20 cellular contexts compared by ENCODE assay signal in the genomic region with DNA sequence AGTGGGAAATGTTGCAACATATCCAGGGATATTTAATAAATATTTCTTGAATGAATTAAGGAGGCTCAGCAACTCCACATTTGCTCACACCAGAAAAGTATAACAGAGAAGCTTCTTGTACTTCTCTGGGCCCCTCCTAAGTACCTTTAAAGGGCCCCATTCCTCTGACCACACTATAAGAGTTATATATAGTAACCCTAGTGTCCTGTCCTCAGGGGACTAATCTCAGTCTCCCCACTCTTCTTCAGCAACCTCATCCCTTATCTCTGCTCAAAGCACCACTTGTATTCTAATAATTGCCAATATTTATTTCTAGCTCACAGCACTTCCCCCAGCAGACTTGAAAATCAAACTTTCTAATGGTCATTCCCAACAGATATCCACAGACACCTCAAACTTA.
DNase-seq lines count a peak whose midpoint lies in the region; ATAC-seq and TF ChIP-seq lines count a peak whose summit lies in the region.
"Had no signal": no experiment of that assay in that cellular context is flagged by ENCODE, and none has a peak within 500 bp of the region (broad histone marks: within the 10 kb centered on the region; RNA-seq: fewer than 3 reads in every experiment).

No MANE protein-coding gene starts in this region.

- H3K36me3 Mint-ChIP-seq in brain (no peaks in the 10 kb centered on the region), HFFc6 (ENCODE audit: low read depth) (no peaks in the 10 kb centered on the region)
- H3K36me3 Mint-ChIP-seq: CD4-positive, CD25-positive, alpha-beta regulatory T cell; CD8-positive, alpha-beta T cell had no signal

- H3K9ac ChIP-seq in smooth muscle cell (ENCODE audit: low read depth) = no peak overlapping the region
- H3K9ac ChIP-seq: BLaER1 had no signal

- H3K27me3 ChIP-seq in cardiac muscle cell = no peaks in the 10 kb centered on the region
- no peaks in the 10 kb centered on the region for H3K27me3 ChIP-seq in left ventricle myocardium inferior (ENCODE audit: low read depth)
- no peaks in the 10 kb centered on the region for H3K27me3 ChIP-seq in smooth muscle cell (ENCODE audit: low read depth)
- H3K27me3 ChIP-seq: BLaER1 had no signal

- peak overlapping the region; percentile 45 for H2AFZ ChIP-seq in smooth muscle cell (ENCODE audit: low read depth)

- peak; percentile 63 for ATAC-seq in left ventricle myocardium superior
- ATAC-seq: CD8-positive, alpha-beta T cell; HCT116 had no signal

- peak overlapping the region; percentile 74 for H3K27ac ChIP-seq in cardiac muscle cell
- H3K27ac ChIP-seq in left ventricle myocardium inferior (replicated peaks) = no peak overlapping the region
- H3K27ac ChIP-seq in smooth muscle cell (ENCODE audit: low read depth) = no peak overlapping the region
- H3K27ac ChIP-seq: 22Rv1, BLaER1, C4-2B had no signal

- H4K20me1 ChIP-seq in smooth muscle cell (ENCODE audit: low read depth) = no peaks in the 10 kb centered on the region
- H4K20me1 ChIP-seq: BLaER1 had no signal

- H3K9me3 ChIP-seq in cardiac muscle cell (ENCODE audit: low read depth) (no peaks in the 10 kb centered on the region), left ventricle myocardium inferior (replicated peaks) (no peaks in the 10 kb centered on the region), smooth muscle cell (replicated peaks; ENCODE audit: low read depth) (no peaks in the 10 kb centered on the region)
- H3K9me3 ChIP-seq: BLaER1, Caco-2 had no signal

- H3K9me3 Mint-ChIP-seq in brain = peaks cover 0 to 1% (median 0%) of the 10 kb centered on the region in 5 experiments
- peaks cover 29% of the 10 kb centered on the region for H3K9me3 Mint-ChIP-seq in HFFc6
- H3K9me3 Mint-ChIP-seq: CD8-positive, alpha-beta T cell; GM23338; H9 had no signal

- H3K4me1 Mint-ChIP-seq in brain = peaks cover 28% of the 10 kb centered on the region
- no peaks in the 10 kb centered on the region for H3K4me1 Mint-ChIP-seq in HFFc6 (ENCODE audit: low read depth)
- H3K4me1 Mint-ChIP-seq: B cell; CD4-positive, CD25-positive, alpha-beta regulatory T cell had no signal

- DNase-seq in cardiac muscle cell (ENCODE audit: low read depth in 1 of 2, low spot score in 1 of 2) (peak in 1 of 2 donors; percentile 23), cardiac septum (ENCODE audit: low spot score) (no peak), left ventricle myocardium superior (no peak), left ventricle myocardium inferior (no peak), smooth muscle cell (lab: John Stamatoyannopoulos, UW; ENCODE audit: unreplicated experiment) (no peak), HFFc6 (no peak), NCI-H1694 (lab: John Stamatoyannopoulos, UW) (no peak)
- DNase-seq: Caco-2; CD4-positive, CD25-positive, alpha-beta regulatory T cell; CD8-positive, alpha-beta T cell; DMS153; DND-41 had no signal

- H3K79me2 ChIP-seq in smooth muscle cell (ENCODE audit: low read depth) = no peaks in the 10 kb centered on the region

- H3K27me3 Mint-ChIP-seq in brain (no peaks in the 10 kb centered on the region), HFFc6 (ENCODE audit: insufficient read depth) (peaks cover 1% of the 10 kb centered on the region)

- H3K4me2 ChIP-seq in smooth muscle cell = no peak overlapping the region
- H3K4me2 ChIP-seq: BLaER1, GM23338 had no signal

- no peak overlapping the region for H3K4me3 ChIP-seq in cardiac muscle cell
- H3K4me3 ChIP-seq in left ventricle myocardium inferior = no peak overlapping the region
- H3K4me3 ChIP-seq in smooth muscle cell = no peak overlapping the region
- H3K4me3 ChIP-seq: BLaER1, GM23338 had no signal

- no peaks in the 10 kb centered on the region for H3F3A ChIP-seq in smooth muscle cell (ENCODE audit: low read depth)

- no peak for TF ChIP-seq CTCF in cardiac muscle cell (IDR thresholded peaks at IDR 0.05; ENCODE audit: low read depth, low read length)
- TF ChIP-seq CTCF in left ventricle myocardium inferior (IDR thresholded peaks at IDR 0.05; ENCODE audit: borderline replicate concordance) = no peak
- TF ChIP-seq CTCF in brain (conservative IDR thresholded peaks at IDR 0.05) = no peak
- TF ChIP-seq CTCF in smooth muscle cell (IDR thresholded peaks at IDR 0.05; ENCODE audit: borderline replicate concordance, insufficient read depth, poor library complexity, severe bottlenecking) = no peak
- no peak for TF ChIP-seq CTCF in HFFc6 (IDR thresholded peaks at IDR 0.05)

- H3K27ac Mint-ChIP-seq in brain = peak overlapping the region in 3 of 5 experiments; percentile 46 to 75 (median 68)
- no peak overlapping the region for H3K27ac Mint-ChIP-seq in HFFc6
- H3K27ac Mint-ChIP-seq: B cell; CD4-positive, CD25-positive, alpha-beta regulatory T cell; CD8-positive, alpha-beta T cell had no signal

- no peak overlapping the region for H3K4me3 Mint-ChIP-seq in brain
- no peak overlapping the region for H3K4me3 Mint-ChIP-seq in HFFc6
- H3K4me3 Mint-ChIP-seq: B cell; CD8-positive, alpha-beta T cell; GM23338; H9 had no signal

- intact Hi-C loops in cardiac septum (cut with DNase I) = no loop called here
- intact Hi-C loops in left ventricle myocardium superior (cut with micrococcal nuclease) = no loop called here
- intact Hi-C loops in left ventricle myocardium inferior (cut with micrococcal nuclease) = no loop called here

- H3K4me1 ChIP-seq in cardiac muscle cell (ENCODE audit: low read depth) (peaks cover 32% of the 10 kb centered on the region), left ventricle myocardium inferior (no peaks in the 10 kb centered on the region), smooth muscle cell (ENCODE audit: low read depth) (no peaks in the 10 kb centered on the region)
- H3K4me1 ChIP-seq: BLaER1, Caco-2 had no signal

- H3K36me3 ChIP-seq in cardiac muscle cell = no peaks in the 10 kb centered on the region
- H3K36me3 ChIP-seq in left ventricle myocardium inferior = no peaks in the 10 kb centered on the region
- no peaks in the 10 kb centered on the region for H3K36me3 ChIP-seq in smooth muscle cell (ENCODE audit: low read depth)
- H3K36me3 ChIP-seq: BLaER1 had no signal
